In the genomic region with DNA sequence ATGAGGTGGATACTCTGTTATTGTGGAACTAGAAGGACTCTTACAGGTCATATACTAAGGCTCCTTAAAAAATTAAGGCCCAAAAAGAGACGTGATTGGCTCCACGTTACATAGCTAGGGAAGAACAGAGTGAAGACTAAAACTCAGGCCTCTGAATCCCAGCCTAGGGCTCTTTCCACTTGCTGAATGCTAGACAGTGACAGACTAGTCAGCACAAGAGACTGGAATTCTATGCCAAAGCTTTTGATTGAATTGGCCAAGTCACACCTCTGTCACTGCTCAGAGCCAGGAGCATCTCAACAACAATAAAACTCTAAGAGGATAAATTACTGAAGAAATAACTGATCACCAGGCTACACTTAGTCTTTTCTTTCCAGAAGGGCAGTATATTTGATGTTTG, we compare ENCODE assay signal across 38 cellular contexts. TPM values are rescaled to one million over a fixed set of nuclear protein-coding genes. Genes with fewer than 3 reads are reported as not detected.
"Had no signal": no experiment of that assay in that cellular context is flagged by ENCODE, and none has a peak within 500 bp of the region (broad histone marks: within the 10 kb centered on the region; RNA-seq: fewer than 3 reads in every experiment).

No MANE protein-coding gene starts in this region.

- H3K27me3 Mint-ChIP-seq: activated CD4-positive, alpha-beta memory T cell treated with anti-CD3 and anti-CD28 coated beads for 36 hours; activated CD4-positive, alpha-beta T cell treated with anti-CD3 and anti-CD28 coated beads for 36 hours; activated CD4-positive, alpha-beta T cell treated with anti-CD3 and anti-CD28 coated beads, Interleukin-2, amount 10 ng/mL, durations not matched to agents 24 days and 14 days; activated CD8-positive, alpha-beta memory T cell treated with anti-CD3 and anti-CD28 coated beads, Interleukin-2, amount 10 ng/mL, durations not matched to agents 7 days and 5 days; activated naive CD4-positive, alpha-beta T cell treated with anti-CD3 and anti-CD28 coated beads, Interleukin-2, amount 50 U/mL, for 24 hours; activated naive CD8-positive, alpha-beta T cell treated with anti-CD3 and anti-CD28 coated beads, Interleukin-2, amount 50 U/mL, for 24 hours had no signal

- H3K27ac ChIP-seq: adrenal gland, ascending aorta, brain microvascular endothelial cell, epithelial cell of prostate, esophagus squamous epithelium, gastroesophageal sphincter had no signal

- H3K36me3 Mint-ChIP-seq: activated CD4-positive, alpha-beta memory T cell treated with anti-CD3 and anti-CD28 coated beads for 36 hours; activated CD8-positive, alpha-beta memory T cell treated with anti-CD3 and anti-CD28 coated beads, Interleukin-2, amount 10 ng/mL, durations not matched to agents 7 days and 5 days; activated naive CD4-positive, alpha-beta T cell treated with anti-CD3 and anti-CD28 coated beads, Interleukin-2, amount 50 U/mL, for 24 hours; activated naive CD8-positive, alpha-beta T cell treated with anti-CD3 and anti-CD28 coated beads for 36 hours had no signal

- H3K27ac Mint-ChIP-seq: activated CD4-positive, alpha-beta memory T cell treated with anti-CD3 and anti-CD28 coated beads for 36 hours; activated CD4-positive, alpha-beta T cell treated with anti-CD3 and anti-CD28 coated beads for 36 hours; activated CD4-positive, alpha-beta T cell treated with anti-CD3 and anti-CD28 coated beads, Interleukin-2, amount 10 ng/mL, durations not matched to agents 24 days and 14 days; activated CD8-positive, alpha-beta memory T cell treated with anti-CD3 and anti-CD28 coated beads, Interleukin-2, amount 10 ng/mL, durations not matched to agents 7 days and 5 days; activated CD8-positive, alpha-beta T cell treated with anti-CD3 and anti-CD28 coated beads, Interleukin-2, amount 10 ng/mL, durations not matched to agents 7 days and 5 days; activated naive CD4-positive, alpha-beta T cell treated with anti-CD3 and anti-CD28 coated beads for 36 hours; activated naive CD4-positive, alpha-beta T cell treated with anti-CD3 and anti-CD28 coated beads, Interleukin-2, amount 50 U/mL, for 24 hours; activated naive CD8-positive, alpha-beta T cell treated with anti-CD3 and anti-CD28 coated beads for 36 hours; activated naive CD8-positive, alpha-beta T cell treated with anti-CD3 and anti-CD28 coated beads, Interleukin-2, amount 50 U/mL, for 24 hours; activated T-helper 1 cell treated with anti-CD3 and anti-CD28 coated beads, Interleukin-12 subunit alpha, Interleukin-12 subunit beta, Interleukin-2, Interleukin-4 antibody, amounts not matched to agents 30 ng/mL and 10 ng/mL and 1 ng/mL, durations not matched to agents 14 hours and 24 hours and 36 hours; activated T-helper 2 cell treated with anti-CD3 and anti-CD28 coated beads, Interferon-gamma antibody, Interleukin-2, Interleukin-4, amounts not matched to agents 10 μg/mL and 5 μg/mL and 100 μg/mL, durations not matched to agents 14 hours and 24 hours and 36 hours had no signal

- ATAC-seq: activated CD4-positive, alpha-beta T cell treated with anti-CD3 and anti-CD28 coated beads for 36 hours; activated CD8-positive, alpha-beta memory T cell treated with anti-CD3 and anti-CD28 coated beads, Interleukin-2, amount 10 ng/mL, durations not matched to agents 7 days and 5 days; activated CD8-positive, alpha-beta T cell treated with anti-CD3 and anti-CD28 coated beads, Interleukin-2, amount 10 ng/mL, durations not matched to agents 7 days and 5 days; activated naive CD8-positive, alpha-beta T cell treated with anti-CD3 and anti-CD28 coated beads, Interleukin-2, amount 50 U/mL, for 24 hours; gastroesophageal sphincter had no signal

- H3K27me3 ChIP-seq: ascending aorta, brain microvascular endothelial cell, esophagus squamous epithelium, gastroesophageal sphincter had no signal

- DNase-seq: activated CD4-positive, alpha-beta memory T cell treated with anti-CD3 and anti-CD28 coated beads for 36 hours; activated CD4-positive, alpha-beta T cell treated with anti-CD3 and anti-CD28 coated beads for 36 hours; activated CD4-positive, alpha-beta T cell treated with anti-CD3 and anti-CD28 coated beads, Interleukin-2, amount 10 ng/mL, durations not matched to agents 24 days and 14 days; activated CD4-positive, CD25-positive, alpha-beta regulatory T cell; activated CD4-positive, CD25-positive, alpha-beta regulatory T cell treated with anti-CD3 and anti-CD28 coated beads, Interleukin-2, amount 50 U/mL, for 72 hours; activated CD8-positive, alpha-beta memory T cell treated with anti-CD3 and anti-CD28 coated beads, Interleukin-2, amount 10 ng/mL, durations not matched to agents 7 days and 5 days; activated CD8-positive, alpha-beta memory T cell treated with anti-CD3 and anti-CD28 coated beads, Interleukin-2, amount 50 U/mL, for 4 hours; activated CD8-positive, alpha-beta T cell treated with anti-CD3 and anti-CD28 coated beads, Interleukin-2, amount 10 ng/mL, durations not matched to agents 7 days and 5 days; activated effector memory CD4-positive, alpha-beta T cell treated with anti-CD3 and anti-CD28 coated beads, Interleukin-2, amount 50 U/mL, for 16 hours; activated naive CD4-positive, alpha-beta T cell treated with anti-CD3 and anti-CD28 coated beads for 36 hours; activated naive CD8-positive, alpha-beta T cell treated with anti-CD3 and anti-CD28 coated beads for 36 hours; activated naive CD8-positive, alpha-beta T cell treated with anti-CD3 and anti-CD28 coated beads, Interleukin-2, amount 50 U/mL, for 24 hours; activated T-cell treated with anti-CD3 and anti-CD28 coated beads, Interleukin-2, amount 50 U/mL, for 1 hour; activated T-cell treated with anti-CD3 and anti-CD28 coated beads, Interleukin-2, amount 50 U/mL, for 48 hours; adrenal gland; amygdala; brain microvascular endothelial cell; caudate nucleus; cortex of kidney; dermis blood vessel endothelial cell; effector CD8-positive, alpha-beta T cell; esophagus squamous epithelium; foreskin melanocyte; T-helper 1 cell; T-helper 2 cell had no signal

- H3K4me1 ChIP-seq: adrenal gland, ascending aorta, esophagus squamous epithelium, gastroesophageal sphincter had no signal

- H3K9me3 ChIP-seq: adrenal gland, ascending aorta, esophagus squamous epithelium, gastroesophageal sphincter had no signal

- H3K9me3 Mint-ChIP-seq: activated CD4-positive, alpha-beta memory T cell treated with anti-CD3 and anti-CD28 coated beads for 36 hours; activated CD4-positive, alpha-beta T cell treated with anti-CD3 and anti-CD28 coated beads, Interleukin-2, amount 10 ng/mL, durations not matched to agents 24 days and 14 days; activated naive CD4-positive, alpha-beta T cell treated with anti-CD3 and anti-CD28 coated beads for 36 hours; activated naive CD4-positive, alpha-beta T cell treated with anti-CD3 and anti-CD28 coated beads, Interleukin-2, amount 50 U/mL, for 24 hours; activated naive CD8-positive, alpha-beta T cell treated with anti-CD3 and anti-CD28 coated beads for 36 hours; activated naive CD8-positive, alpha-beta T cell treated with anti-CD3 and anti-CD28 coated beads, Interleukin-2, amount 50 U/mL, for 24 hours; activated T-helper 1 cell treated with anti-CD3 and anti-CD28 coated beads, Interleukin-12 subunit alpha, Interleukin-12 subunit beta, Interleukin-2, Interleukin-4 antibody, amounts not matched to agents 30 ng/mL and 10 ng/mL and 1 ng/mL, durations not matched to agents 14 hours and 24 hours and 36 hours; activated T-helper 2 cell treated with anti-CD3 and anti-CD28 coated beads, Interferon-gamma antibody, Interleukin-2, Interleukin-4, amounts not matched to agents 10 μg/mL and 5 μg/mL and 100 μg/mL, durations not matched to agents 14 hours and 24 hours and 36 hours had no signal

- H3K4me3 Mint-ChIP-seq: activated CD4-positive, alpha-beta memory T cell treated with anti-CD3 and anti-CD28 coated beads for 36 hours; activated CD4-positive, alpha-beta T cell treated with anti-CD3 and anti-CD28 coated beads for 36 hours; activated CD4-positive, alpha-beta T cell treated with anti-CD3 and anti-CD28 coated beads, Interleukin-2, amount 10 ng/mL, durations not matched to agents 24 days and 14 days; activated CD8-positive, alpha-beta memory T cell treated with anti-CD3 and anti-CD28 coated beads, Interleukin-2, amount 10 ng/mL, durations not matched to agents 7 days and 5 days; activated CD8-positive, alpha-beta T cell treated with anti-CD3 and anti-CD28 coated beads, Interleukin-2, amount 10 ng/mL, durations not matched to agents 7 days and 5 days; activated naive CD4-positive, alpha-beta T cell treated with anti-CD3 and anti-CD28 coated beads for 36 hours; activated naive CD4-positive, alpha-beta T cell treated with anti-CD3 and anti-CD28 coated beads, Interleukin-2, amount 50 U/mL, for 24 hours; activated naive CD8-positive, alpha-beta T cell treated with anti-CD3 and anti-CD28 coated beads for 36 hours; activated naive CD8-positive, alpha-beta T cell treated with anti-CD3 and anti-CD28 coated beads, Interleukin-2, amount 50 U/mL, for 24 hours; activated T-helper 1 cell treated with anti-CD3 and anti-CD28 coated beads, Interleukin-12 subunit alpha, Interleukin-12 subunit beta, Interleukin-2, Interleukin-4 antibody, amounts not matched to agents 30 ng/mL and 10 ng/mL and 1 ng/mL, durations not matched to agents 14 hours and 24 hours and 36 hours had no signal

- H3K4me3 ChIP-seq: adrenal gland, ascending aorta, esophagus squamous epithelium, gastroesophageal sphincter had no signal

- H3K4me1 Mint-ChIP-seq: activated CD4-positive, alpha-beta T cell treated with anti-CD3 and anti-CD28 coated beads for 36 hours; activated CD4-positive, alpha-beta T cell treated with anti-CD3 and anti-CD28 coated beads, Interleukin-2, amount 10 ng/mL, durations not matched to agents 24 days and 14 days; activated CD8-positive, alpha-beta memory T cell treated with anti-CD3 and anti-CD28 coated beads, Interleukin-2, amount 10 ng/mL, durations not matched to agents 7 days and 5 days; activated naive CD4-positive, alpha-beta T cell treated with anti-CD3 and anti-CD28 coated beads, Interleukin-2, amount 50 U/mL, for 24 hours; activated naive CD8-positive, alpha-beta T cell treated with anti-CD3 and anti-CD28 coated beads for 36 hours; activated naive CD8-positive, alpha-beta T cell treated with anti-CD3 and anti-CD28 coated beads, Interleukin-2, amount 50 U/mL, for 24 hours had no signal

RNA-seq across cellular contexts. Expression of a gene that starts 16.9 kb away (rescaled TPM):
- total RNA-seq: activated CD4-positive, alpha-beta memory T cell treated with anti-CD3 and anti-CD28 coated beads for 36 hours; activated CD4-positive, alpha-beta T cell treated with anti-CD3 and anti-CD28 coated beads for 36 hours; activated CD4-positive, alpha-beta T cell treated with anti-CD3 and anti-CD28 coated beads, Interleukin-2, amount 10 ng/mL, durations not matched to agents 24 days and 14 days; activated CD8-positive, alpha-beta memory T cell treated with anti-CD3 and anti-CD28 coated beads for 36 hours; activated CD8-positive, alpha-beta memory T cell treated with anti-CD3 and anti-CD28 coated beads, Interleukin-2, amount 10 ng/mL, durations not matched to agents 7 days and 5 days; activated CD8-positive, alpha-beta T cell treated with anti-CD3 and anti-CD28 coated beads, Interleukin-2, amount 10 ng/mL, durations not matched to agents 7 days and 5 days; activated naive CD4-positive, alpha-beta T cell treated with anti-CD3 and anti-CD28 coated beads for 36 hours; activated naive CD8-positive, alpha-beta T cell treated with anti-CD3 and anti-CD28 coated beads for 36 hours; activated T-helper 1 cell treated with anti-CD3 and anti-CD28 coated beads, Interleukin-12 subunit alpha, Interleukin-12 subunit beta, Interleukin-2, Interleukin-4 antibody, amounts not matched to agents 30 ng/mL and 10 ng/mL and 1 ng/mL, durations not matched to agents 14 hours and 24 hours and 36 hours; activated T-helper 2 cell treated with anti-CD3 and anti-CD28 coated beads, Interferon-gamma antibody, Interleukin-2, Interleukin-4, amounts not matched to agents 10 μg/mL and 5 μg/mL and 100 μg/mL, durations not matched to agents 14 hours and 24 hours and 36 hours; ascending aorta; bronchial epithelial cell; chondrocyte; dermis blood vessel endothelial cell; endothelial cell of umbilical vein; fibroblast of lung; fibroblast of villous mesenchyme; glomerular endothelial cell had no signal
- polyA plus RNA-seq: endothelial cell of umbilical vein, fibroblast of lung had no signal
